In genomic region chr16:15523092-15523541, GRCh38 we compare ENCODE assay signal across 9 cellular contexts.
DNase-seq lines count a peak whose midpoint lies in the region; ATAC-seq lines count a peak whose summit lies in the region.
"Had no signal": no experiment of that assay in that cellular context is flagged by ENCODE, and none has a peak within 500 bp of the region (broad histone marks: within the 10 kb centered on the region; RNA-seq: fewer than 3 reads in every experiment).

No MANE protein-coding gene starts in this region.

- no peaks in the 10 kb centered on the region for H3K36me3 Mint-ChIP-seq in activated CD4-positive, alpha-beta T cell treated with anti-CD3 and anti-CD28 coated beads for 36 hours (ENCODE audit: low read depth)

- no peak for ATAC-seq in activated CD4-positive, alpha-beta T cell treated with anti-CD3 and anti-CD28 coated beads for 36 hours
- no peak for ATAC-seq in HG03045 (IDR thresholded peaks at IDR 0.05; ENCODE audit: unreplicated experiment)

- no peak overlapping the region for H3K27ac Mint-ChIP-seq in activated CD4-positive, alpha-beta T cell treated with anti-CD3 and anti-CD28 coated beads for 36 hours

- CTCF ChIA-PET in activated CD4-positive, alpha-beta T cell treated with anti-CD3 and anti-CD28 coated beads for 36 hours (lab: Charles Lee): no interaction called here

- no peak overlapping the region for H3K4me3 Mint-ChIP-seq in activated CD4-positive, alpha-beta T cell treated with anti-CD3 and anti-CD28 coated beads for 36 hours

- POLR2A ChIA-PET in activated CD4-positive, alpha-beta T cell treated with anti-CD3 and anti-CD28 coated beads for 36 hours (lab: Charles Lee): no interaction called here

- no peaks in the 10 kb centered on the region for H3K27me3 Mint-ChIP-seq in activated CD4-positive, alpha-beta T cell treated with anti-CD3 and anti-CD28 coated beads for 36 hours

- no peaks in the 10 kb centered on the region for H3K9me3 Mint-ChIP-seq in activated CD4-positive, alpha-beta T cell treated with anti-CD3 and anti-CD28 coated beads for 36 hours (ENCODE audit: low read depth)

- intact Hi-C loops in activated CD4-positive, alpha-beta T cell treated with anti-CD3 and anti-CD28 coated beads for 36 hours (cut with DNase I, micrococcal nuclease): no loop called here

- H3K4me1 Mint-ChIP-seq in activated CD4-positive, alpha-beta T cell treated with anti-CD3 and anti-CD28 coated beads for 36 hours: peaks cover 4% of the 10 kb centered on the region

- DNase-seq in activated CD4-positive, alpha-beta T cell treated with anti-CD3 and anti-CD28 coated beads for 36 hours: peak; percentile 8
- DNase-seq in activated CD4-positive, alpha-beta T cell treated with anti-CD3 and anti-CD28 coated beads for 1 hour: no peak
- DNase-seq in SW480 (ENCODE audit: low spot score): peak; percentile 29
- DNase-seq in hippocampal formation (lab: John Stamatoyannopoulos, UW): peak; percentile 46 to 62
- no peak for DNase-seq in hepatic stellate cell (ENCODE audit: low spot score)
- DNase-seq in NCI-H1092 treated with DMSO at 0.1 percent for 48 hours (lab: John Stamatoyannopoulos, UW): no peak
- DNase-seq: NCI-H2081 treated with DMSO at 0.1 percent for 48 hours had no signal

- peak overlapping the region; percentile 9 for H3K27ac ChIP-seq in temporal lobe (ENCODE audit: low read depth, low read length)

Comparison
In these comparisons a context has a peak if more than half of its experiments do, and no peak if none do; other contexts are left out.
1. DNase-seq: peak in activated CD4-positive, alpha-beta T cell treated with anti-CD3 and anti-CD28 coated beads for 36 hours (single experiment), SW480 (single experiment) and hippocampal formation (2 of 2); none in activated CD4-positive, alpha-beta T cell treated with anti-CD3 and anti-CD28 coated beads for 1 hour (single experiment), hepatic stellate cell (single experiment) and NCI-H1092 treated with DMSO at 0.1 percent for 48 hours (single experiment).